ENCODE assay signal across 21 cellular contexts in genomic region chr17:77512062-77512946, GRCh38.
"Had no signal": no experiment of that assay in that cellular context is flagged by ENCODE, and none has a peak within 500 bp of the region (broad histone marks: within the 10 kb centered on the region; RNA-seq: fewer than 3 reads in every experiment).

No MANE protein-coding gene starts in this region.

- H3K36me3 ChIP-seq: gastrocnemius medialis, heart left ventricle, prostate gland, sigmoid colon, spleen, stomach, thoracic aorta had no signal

- ATAC-seq: activated CD8-positive, alpha-beta T cell treated with anti-CD3 and anti-CD28 coated beads for 36 hours; activated T-helper 17 cell treated with anti-CD3 and anti-CD28 coated beads, Interleukin-2, amount 50 U/mL, for 72 hours; body of pancreas; gastrocnemius medialis; SK-N-SH treated with all-trans-retinoic acid at 6 μM for 48 hours had no signal

- H3K9me3 Mint-ChIP-seq: activated naive CD4-positive, alpha-beta T cell treated with anti-CD3 and anti-CD28 coated beads, Interleukin-2, amount 50 U/mL, for 24 hours; central memory CD8-positive, alpha-beta T cell had no signal

- H3K27ac ChIP-seq: body of pancreas, epithelial cell of prostate, gastrocnemius medialis, heart left ventricle, prostate gland, sigmoid colon, spleen, stomach, thoracic aorta had no signal

- H3K27me3 Mint-ChIP-seq: activated CD8-positive, alpha-beta T cell treated with anti-CD3 and anti-CD28 coated beads for 36 hours; activated naive CD4-positive, alpha-beta T cell treated with anti-CD3 and anti-CD28 coated beads, Interleukin-2, amount 50 U/mL, for 24 hours; activated T-helper 17 cell treated with anti-CD3 and anti-CD28 coated beads, Interleukin-2, amount 50 U/mL, for 72 hours; central memory CD8-positive, alpha-beta T cell had no signal

- H3K27ac Mint-ChIP-seq: activated CD8-positive, alpha-beta T cell treated with anti-CD3 and anti-CD28 coated beads for 36 hours; activated naive CD4-positive, alpha-beta T cell treated with anti-CD3 and anti-CD28 coated beads, Interleukin-2, amount 50 U/mL, for 24 hours; activated T-helper 17 cell treated with anti-CD3 and anti-CD28 coated beads, Interleukin-2, amount 50 U/mL, for 72 hours; immature natural killer cell; mesothelial cell of epicardium; nephron progenitor cell had no signal

- H3K9me3 ChIP-seq: body of pancreas, gastrocnemius medialis, prostate gland had no signal

- DNase-seq: activated CD4-positive, alpha-beta T cell treated with anti-CD3 and anti-CD28 coated beads for 4 hours; activated CD8-positive, alpha-beta T cell treated with anti-CD3 and anti-CD28 coated beads for 36 hours; amygdala; body of pancreas; cortex of kidney; effector CD4-positive, alpha-beta T cell; gastrocnemius medialis; heart left ventricle; immature natural killer cell; nephron progenitor cell; sigmoid colon; spleen; stomach had no signal

- H3K4me1 Mint-ChIP-seq: activated naive CD4-positive, alpha-beta T cell treated with anti-CD3 and anti-CD28 coated beads, Interleukin-2, amount 50 U/mL, for 24 hours; activated T-helper 17 cell treated with anti-CD3 and anti-CD28 coated beads, Interleukin-2, amount 50 U/mL, for 72 hours; central memory CD8-positive, alpha-beta T cell; immature natural killer cell; mesothelial cell of epicardium; nephron progenitor cell had no signal

- H3K36me3 Mint-ChIP-seq: mesothelial cell of epicardium had no signal

- H3K4me3 Mint-ChIP-seq: activated CD8-positive, alpha-beta T cell treated with anti-CD3 and anti-CD28 coated beads for 36 hours; activated naive CD4-positive, alpha-beta T cell treated with anti-CD3 and anti-CD28 coated beads, Interleukin-2, amount 50 U/mL, for 24 hours; activated T-helper 17 cell treated with anti-CD3 and anti-CD28 coated beads, Interleukin-2, amount 50 U/mL, for 72 hours; central memory CD8-positive, alpha-beta T cell; immature natural killer cell; mesothelial cell of epicardium; nephron progenitor cell had no signal

- H3K4me1 ChIP-seq: body of pancreas, gastrocnemius medialis, prostate gland, sigmoid colon, stomach had no signal

- H3K27me3 ChIP-seq: body of pancreas, gastrocnemius medialis, heart left ventricle, sigmoid colon, spleen, stomach had no signal

- H3K4me3 ChIP-seq: body of pancreas, gastrocnemius medialis, heart left ventricle, prostate gland, sigmoid colon, spleen, stomach, thoracic aorta had no signal
